Comparison of ENCODE assay signal across 1 cellular context in the genomic region with DNA sequence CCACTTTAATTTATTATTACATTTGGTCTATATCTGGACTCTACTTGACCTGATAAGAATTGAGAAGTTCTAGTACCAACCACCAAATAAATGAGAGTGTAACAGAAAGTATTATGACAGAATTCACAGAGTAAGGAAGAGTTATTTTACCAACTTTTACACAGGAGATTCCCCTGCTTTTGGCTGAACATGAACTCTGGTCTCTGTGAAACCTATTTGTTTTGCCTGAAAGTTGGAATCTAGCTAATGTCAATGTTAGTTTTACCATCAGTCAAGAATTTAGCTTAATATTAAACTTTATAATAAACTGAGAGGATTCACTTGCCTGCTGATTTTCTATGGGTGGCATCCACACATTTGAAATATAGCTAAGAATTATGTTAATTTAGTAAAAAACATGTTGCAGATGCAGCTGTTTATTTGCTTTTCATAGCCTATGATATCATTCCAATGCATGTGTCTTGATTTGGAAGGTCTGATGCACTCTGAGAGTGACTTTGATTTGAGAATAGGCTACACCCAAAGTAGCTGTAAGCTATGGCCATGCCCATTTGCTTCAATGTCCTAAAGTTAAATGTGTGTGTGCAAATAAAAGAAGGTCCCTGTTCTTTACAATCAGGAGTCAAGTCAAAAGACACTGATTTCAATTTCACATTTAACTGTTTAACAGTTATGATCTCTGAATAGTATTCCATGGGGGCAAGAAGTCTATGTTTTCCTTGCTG.
TF ChIP-seq lines count a peak whose summit lies in the region.

No MANE protein-coding gene starts in this region.

TF ChIP-seq in HepG2, 621 proteins besides CTCF, POLR2A, EP300 and RAD21 (continued from another document and continues in another):
- TF ChIP-seq, protein P1, sequence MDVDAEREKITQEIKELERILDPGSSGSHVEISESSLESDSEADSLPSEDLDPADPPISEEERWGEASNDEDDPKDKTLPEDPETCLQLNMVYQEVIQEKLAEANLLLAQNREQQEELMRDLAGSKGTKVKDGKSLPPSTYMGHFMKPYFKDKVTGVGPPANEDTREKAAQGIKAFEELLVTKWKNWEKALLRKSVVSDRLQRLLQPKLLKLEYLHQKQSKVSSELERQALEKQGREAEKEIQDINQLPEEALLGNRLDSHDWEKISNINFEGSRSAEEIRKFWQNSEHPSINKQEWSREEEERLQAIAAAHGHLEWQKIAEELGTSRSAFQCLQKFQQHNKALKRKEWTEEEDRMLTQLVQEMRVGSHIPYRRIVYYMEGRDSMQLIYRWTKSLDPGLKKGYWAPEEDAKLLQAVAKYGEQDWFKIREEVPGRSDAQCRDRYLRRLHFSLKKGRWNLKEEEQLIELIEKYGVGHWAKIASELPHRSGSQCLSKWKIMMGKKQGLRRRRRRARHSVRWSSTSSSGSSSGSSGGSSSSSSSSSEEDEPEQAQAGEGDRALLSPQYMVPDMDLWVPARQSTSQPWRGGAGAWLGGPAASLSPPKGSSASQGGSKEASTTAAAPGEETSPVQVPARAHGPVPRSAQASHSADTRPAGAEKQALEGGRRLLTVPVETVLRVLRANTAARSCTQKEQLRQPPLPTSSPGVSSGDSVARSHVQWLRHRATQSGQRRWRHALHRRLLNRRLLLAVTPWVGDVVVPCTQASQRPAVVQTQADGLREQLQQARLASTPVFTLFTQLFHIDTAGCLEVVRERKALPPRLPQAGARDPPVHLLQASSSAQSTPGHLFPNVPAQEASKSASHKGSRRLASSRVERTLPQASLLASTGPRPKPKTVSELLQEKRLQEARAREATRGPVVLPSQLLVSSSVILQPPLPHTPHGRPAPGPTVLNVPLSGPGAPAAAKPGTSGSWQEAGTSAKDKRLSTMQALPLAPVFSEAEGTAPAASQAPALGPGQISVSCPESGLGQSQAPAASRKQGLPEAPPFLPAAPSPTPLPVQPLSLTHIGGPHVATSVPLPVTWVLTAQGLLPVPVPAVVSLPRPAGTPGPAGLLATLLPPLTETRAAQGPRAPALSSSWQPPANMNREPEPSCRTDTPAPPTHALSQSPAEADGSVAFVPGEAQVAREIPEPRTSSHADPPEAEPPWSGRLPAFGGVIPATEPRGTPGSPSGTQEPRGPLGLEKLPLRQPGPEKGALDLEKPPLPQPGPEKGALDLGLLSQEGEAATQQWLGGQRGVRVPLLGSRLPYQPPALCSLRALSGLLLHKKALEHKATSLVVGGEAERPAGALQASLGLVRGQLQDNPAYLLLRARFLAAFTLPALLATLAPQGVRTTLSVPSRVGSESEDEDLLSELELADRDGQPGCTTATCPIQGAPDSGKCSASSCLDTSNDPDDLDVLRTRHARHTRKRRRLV (CRISPR knock-in tag; IDR thresholded peaks at IDR 0.05), result no peak
- TF ChIP-seq JUNB (CRISPR knock-in tag; IDR thresholded peaks at IDR 0.05; ENCODE audit: borderline replicate concordance) (no peak), ZFX (CRISPR knock-in tag; IDR thresholded peaks at IDR 0.05; ENCODE audit: low read depth) (no peak), PAXIP1 (CRISPR knock-in tag; conservative IDR thresholded peaks at IDR 0.05) (peak; percentile 78), SP2 (CRISPR knock-in tag; IDR thresholded peaks at IDR 0.05) (no peak), MAFF (IDR thresholded peaks at IDR 0.05; ENCODE audit: low read depth, low read length) (no peak), ZNF782 (CRISPR knock-in tag; IDR thresholded peaks at IDR 0.05; ENCODE audit: borderline replicate concordance) (no peak), ZNF329 (CRISPR knock-in tag; IDR thresholded peaks at IDR 0.05; ENCODE audit: low read depth) (no peak), ZNF225 (CRISPR knock-in tag; IDR thresholded peaks at IDR 0.05) (no peak), ZSCAN22 (CRISPR knock-in tag; IDR thresholded peaks at IDR 0.05) (no peak), ZNF530 (CRISPR knock-in tag; IDR thresholded peaks at IDR 0.05; ENCODE audit: low read depth) (no peak), GFI1 (CRISPR knock-in tag; IDR thresholded peaks at IDR 0.05; ENCODE audit: borderline replicate concordance) (0 out of 2 replicates have a peak, but pooled peaks have one; percentile 44), ZNF773 (CRISPR knock-in tag; IDR thresholded peaks at IDR 0.05; ENCODE audit: borderline replicate concordance) (no peak), BRD4 (CRISPR knock-in tag; IDR thresholded peaks at IDR 0.05) (no peak), ESRRA (CRISPR knock-in tag; IDR thresholded peaks at IDR 0.05; ENCODE audit: low read depth) (no peak), ZNF768 (CRISPR knock-in tag; IDR thresholded peaks at IDR 0.05) (no peak), MEIS2 (CRISPR knock-in tag; IDR thresholded peaks at IDR 0.05) (no peak), BCL6 (CRISPR knock-in tag; IDR thresholded peaks at IDR 0.05) (peak; percentile 92), REST (IDR thresholded peaks at IDR 0.05; ENCODE audit: borderline replicate concordance in 1 of 2, low read depth in 1 of 2, low read length in 2 of 2) (no peak), NR2F2 (IDR thresholded peaks at IDR 0.05; ENCODE audit: borderline replicate concordance, low read depth) (no peak), TCF7L2 (IDR thresholded peaks at IDR 0.05; ENCODE audit: low read depth, low read length) (no peak), RNF2 (conservative IDR thresholded peaks at IDR 0.05; ENCODE audit: low read depth) (no peak), SMC3 (IDR thresholded peaks at IDR 0.05; ENCODE audit: low read length) (no peak), FOXC1 (CRISPR knock-in tag; IDR thresholded peaks at IDR 0.05; ENCODE audit: borderline replicate concordance) (no peak), HNF4A (CRISPR knock-in tag; IDR thresholded peaks at IDR 0.05) (peak; percentile 68), AHR (CRISPR knock-in tag; IDR thresholded peaks at IDR 0.05) (no peak), KLF6 (CRISPR knock-in tag; IDR thresholded peaks at IDR 0.05) (no peak), IRF9 (CRISPR knock-in tag; IDR thresholded peaks at IDR 0.05; ENCODE audit: borderline replicate concordance) (no peak)
- TF ChIP-seq, protein P2, sequence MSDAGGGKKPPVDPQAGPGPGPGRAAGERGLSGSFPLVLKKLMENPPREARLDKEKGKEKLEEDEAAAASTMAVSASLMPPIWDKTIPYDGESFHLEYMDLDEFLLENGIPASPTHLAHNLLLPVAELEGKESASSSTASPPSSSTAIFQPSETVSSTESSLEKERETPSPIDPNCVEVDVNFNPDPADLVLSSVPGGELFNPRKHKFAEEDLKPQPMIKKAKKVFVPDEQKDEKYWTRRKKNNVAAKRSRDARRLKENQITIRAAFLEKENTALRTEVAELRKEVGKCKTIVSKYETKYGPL (CRISPR knock-in tag; IDR thresholded peaks at IDR 0.05), result no peak
- TF ChIP-seq, protein P3, sequence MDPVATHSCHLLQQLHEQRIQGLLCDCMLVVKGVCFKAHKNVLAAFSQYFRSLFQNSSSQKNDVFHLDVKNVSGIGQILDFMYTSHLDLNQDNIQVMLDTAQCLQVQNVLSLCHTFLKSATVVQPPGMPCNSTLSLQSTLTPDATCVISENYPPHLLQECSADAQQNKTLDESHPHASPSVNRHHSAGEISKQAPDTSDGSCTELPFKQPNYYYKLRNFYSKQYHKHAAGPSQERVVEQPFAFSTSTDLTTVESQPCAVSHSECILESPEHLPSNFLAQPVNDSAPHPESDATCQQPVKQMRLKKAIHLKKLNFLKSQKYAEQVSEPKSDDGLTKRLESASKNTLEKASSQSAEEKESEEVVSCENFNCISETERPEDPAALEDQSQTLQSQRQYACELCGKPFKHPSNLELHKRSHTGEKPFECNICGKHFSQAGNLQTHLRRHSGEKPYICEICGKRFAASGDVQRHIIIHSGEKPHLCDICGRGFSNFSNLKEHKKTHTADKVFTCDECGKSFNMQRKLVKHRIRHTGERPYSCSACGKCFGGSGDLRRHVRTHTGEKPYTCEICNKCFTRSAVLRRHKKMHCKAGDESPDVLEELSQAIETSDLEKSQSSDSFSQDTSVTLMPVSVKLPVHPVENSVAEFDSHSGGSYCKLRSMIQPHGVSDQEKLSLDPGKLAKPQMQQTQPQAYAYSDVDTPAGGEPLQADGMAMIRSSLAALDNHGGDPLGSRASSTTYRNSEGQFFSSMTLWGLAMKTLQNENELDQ (CRISPR knock-in tag; IDR thresholded peaks at IDR 0.05; ENCODE audit: borderline replicate concordance), result no peak
- TF ChIP-seq, protein P4, sequence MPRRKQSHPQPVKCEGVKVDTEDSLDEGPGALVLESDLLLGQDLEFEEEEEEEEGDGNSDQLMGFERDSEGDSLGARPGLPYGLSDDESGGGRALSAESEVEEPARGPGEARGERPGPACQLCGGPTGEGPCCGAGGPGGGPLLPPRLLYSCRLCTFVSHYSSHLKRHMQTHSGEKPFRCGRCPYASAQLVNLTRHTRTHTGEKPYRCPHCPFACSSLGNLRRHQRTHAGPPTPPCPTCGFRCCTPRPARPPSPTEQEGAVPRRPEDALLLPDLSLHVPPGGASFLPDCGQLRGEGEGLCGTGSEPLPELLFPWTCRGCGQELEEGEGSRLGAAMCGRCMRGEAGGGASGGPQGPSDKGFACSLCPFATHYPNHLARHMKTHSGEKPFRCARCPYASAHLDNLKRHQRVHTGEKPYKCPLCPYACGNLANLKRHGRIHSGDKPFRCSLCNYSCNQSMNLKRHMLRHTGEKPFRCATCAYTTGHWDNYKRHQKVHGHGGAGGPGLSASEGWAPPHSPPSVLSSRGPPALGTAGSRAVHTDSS (CRISPR knock-in tag; conservative IDR thresholded peaks at IDR 0.05), result no peak
- TF ChIP-seq, protein P5, sequence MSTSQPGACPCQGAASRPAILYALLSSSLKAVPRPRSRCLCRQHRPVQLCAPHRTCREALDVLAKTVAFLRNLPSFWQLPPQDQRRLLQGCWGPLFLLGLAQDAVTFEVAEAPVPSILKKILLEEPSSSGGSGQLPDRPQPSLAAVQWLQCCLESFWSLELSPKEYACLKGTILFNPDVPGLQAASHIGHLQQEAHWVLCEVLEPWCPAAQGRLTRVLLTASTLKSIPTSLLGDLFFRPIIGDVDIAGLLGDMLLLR (CRISPR knock-in tag; IDR thresholded peaks at IDR 0.05), result no peak
